9 cellular contexts compared by ENCODE assay signal in genomic region chr19:38394488-38394887, GRCh38. TPM values are rescaled to one million over a fixed set of nuclear protein-coding genes. Genes with fewer than 3 reads are reported as not detected.
A peak's percentile ranks its signal among the peaks of the same experiment; 100 is the strongest.
DNase-seq lines count a peak whose midpoint lies in the region; ATAC-seq, FAIRE-seq and TF ChIP-seq lines count a peak whose summit lies in the region.
"Had no signal": no experiment of that assay in that cellular context is flagged by ENCODE, and none has a peak within 500 bp of the region (broad histone marks: within the 10 kb centered on the region; RNA-seq: fewer than 3 reads in every experiment).

No MANE protein-coding gene starts in this region.

- H3K4me1 ChIP-seq in DOHH2 (ENCODE audit: control insufficient read depth, low read length) (no peaks in the 10 kb centered on the region; the same call in 1 of the 2 replicates), colonic mucosa (no peaks in the 10 kb centered on the region), pancreas (no peaks in the 10 kb centered on the region)

- FAIRE-seq in pancreas (lab: Jason Lieb, UNC): no peak

- intact Hi-C loops in activated CD4-positive, alpha-beta T cell treated with anti-CD3 and anti-CD28 coated beads for 36 hours (cut with DNase I, micrococcal nuclease): loop anchor here in 1 of 2 experiments (1.0 to 2.0 kb wide), 2 partner anchors 20 to 536 kb away; partner anchors contain the start of genes MRPS12, PSMD8 and SARS2
- intact Hi-C loops in colonic mucosa (cut with DNase I) (no loop called here), pancreas (cut with DNase I) (no loop called here)

- H3K27me3 ChIP-seq in DOHH2 (ENCODE audit: control insufficient read depth, low read length) (peaks cover 56% of the 10 kb centered on the region), colonic mucosa (peaks cover 19% of the 10 kb centered on the region), pancreas (peaks cover 0 to 8% (median 0%) of the 10 kb centered on the region in 4 donors)

- H3K9ac ChIP-seq in colonic mucosa (ENCODE audit: low read depth in 2 of 2, low read length in 2 of 2): no peak overlapping the region

- WGBS in pancreas, 2 donors: 5 to 8% methylated on average over 30 of the region's 30 CpGs

- H4K20me1 ChIP-seq in DOHH2 (ENCODE audit: control insufficient read depth, insufficient read depth, low read depth, low read length): no peaks in the 10 kb centered on the region

- H3K36me3 Mint-ChIP-seq in activated CD4-positive, alpha-beta T cell treated with anti-CD3 and anti-CD28 coated beads for 36 hours (ENCODE audit: low read depth): peaks cover 5% of the 10 kb centered on the region

- peak overlapping the region; percentile 76 for H3K4me3 Mint-ChIP-seq in activated CD4-positive, alpha-beta T cell treated with anti-CD3 and anti-CD28 coated beads for 36 hours

- no peaks in the 10 kb centered on the region for H3K9me2 ChIP-seq in DOHH2 (replicated peaks; ENCODE audit: control insufficient read depth, low read length)

- H3F3A ChIP-seq in DOHH2 (ENCODE audit: control insufficient read depth, insufficient read depth): no peaks in the 10 kb centered on the region

- TF ChIP-seq CTCF in DOHH2 (IDR thresholded peaks at IDR 0.05; ENCODE audit: low read depth, low read length, poor library complexity, severe bottlenecking) (no peak), colonic mucosa (IDR thresholded peaks at IDR 0.05) (no peak), pancreas (IDR thresholded peaks at IDR 0.05) (no peak)

- peak overlapping the region; percentile 27; the same call in 1 of the 2 replicates for H3K4me2 ChIP-seq in DOHH2 (ENCODE audit: low read length)

- no peak overlapping the region for H3K4me3 ChIP-seq in DOHH2 (ENCODE audit: low read length)
- peak overlapping the region; percentile 3 for H3K4me3 ChIP-seq in colonic mucosa
- no peak overlapping the region for H3K4me3 ChIP-seq in pancreas

- POLR2A ChIA-PET in activated CD4-positive, alpha-beta T cell treated with anti-CD3 and anti-CD28 coated beads for 36 hours (lab: Charles Lee): interaction anchor here (0.6 to 1.0 kb wide), 3 partner anchors 8 to 30 kb away, joined by 3 to 5 read pairs (median 3); partner anchors contain the start of gene FAM98C

- no peaks in the 10 kb centered on the region for H3K79me2 ChIP-seq in DOHH2 (ENCODE audit: control insufficient read depth, low read length)

- H3K36me3 ChIP-seq in DOHH2 (ENCODE audit: control insufficient read depth, low read length): no peaks in the 10 kb centered on the region
- H3K36me3 ChIP-seq in colonic mucosa: no peaks in the 10 kb centered on the region
- H3K36me3 ChIP-seq in pancreas: no peaks in the 10 kb centered on the region

- peak; percentile 91 for DNase-seq in activated CD4-positive, alpha-beta T cell treated with anti-CD3 and anti-CD28 coated beads for 36 hours
- DNase-seq in colonic mucosa: no peak
- DNase-seq in pancreas: peak in 1 of 6 donors; percentile 55
- no peak for DNase-seq in midbrain (lab: John Stamatoyannopoulos, UW)

- H3K9me3 ChIP-seq in DOHH2 (ENCODE audit: control insufficient read depth, insufficient read depth, low read length): no peaks in the 10 kb centered on the region
- no peaks in the 10 kb centered on the region for H3K9me3 ChIP-seq in colonic mucosa
- H3K9me3 ChIP-seq in pancreas: no peaks in the 10 kb centered on the region

- peak overlapping the region; percentile 66 for H3K27ac Mint-ChIP-seq in activated CD4-positive, alpha-beta T cell treated with anti-CD3 and anti-CD28 coated beads for 36 hours

- H3K4me1 Mint-ChIP-seq in activated CD4-positive, alpha-beta T cell treated with anti-CD3 and anti-CD28 coated beads for 36 hours: peaks cover 29% of the 10 kb centered on the region

- peak; percentile 80 for ATAC-seq in activated CD4-positive, alpha-beta T cell treated with anti-CD3 and anti-CD28 coated beads for 36 hours
- ATAC-seq in pancreas (peak in 3 of 4 donors; percentile 5 to 46 (median 8)), HG02588 (IDR thresholded peaks at IDR 0.05; ENCODE audit: unreplicated experiment) (no peak), GM21447 (IDR thresholded peaks at IDR 0.05; ENCODE audit: unreplicated experiment) (no peak), HG03521 (IDR thresholded peaks at IDR 0.05; ENCODE audit: unreplicated experiment) (no peak)

- no peaks in the 10 kb centered on the region for H3K9me3 Mint-ChIP-seq in activated CD4-positive, alpha-beta T cell treated with anti-CD3 and anti-CD28 coated beads for 36 hours (ENCODE audit: low read depth)

- peaks cover 15% of the 10 kb centered on the region for H3K27me3 Mint-ChIP-seq in activated CD4-positive, alpha-beta T cell treated with anti-CD3 and anti-CD28 coated beads for 36 hours

- CTCF ChIA-PET in activated CD4-positive, alpha-beta T cell treated with anti-CD3 and anti-CD28 coated beads for 36 hours (lab: Charles Lee): interaction anchor here (0.8 to 2.9 kb wide), 3 partner anchors 9 to 536 kb away, joined by 3 to 30 read pairs (median 6); partner anchors contain the start of genes FAM98C, MRPS12, PSMD8 and SARS2

- H3K27ac ChIP-seq in DOHH2 (ENCODE audit: low read depth, low read length): no peak overlapping the region
- no peak overlapping the region for H3K27ac ChIP-seq in colonic mucosa
- no peak overlapping the region for H3K27ac ChIP-seq in pancreas
- H3K27ac ChIP-seq: HL-60 had no signal

RNA-seq across cellular contexts. Expression of gene SPRED3, which starts 6.0 kb away (rescaled TPM):
- 1 to 10 TPM; 3.0 to 4.5 TPM for total RNA-seq in activated CD4-positive, alpha-beta T cell treated with anti-CD3 and anti-CD28 coated beads for 36 hours
- under 1 TPM; 0.61 to 0.99 TPM for total RNA-seq in colonic mucosa
- total RNA-seq in pancreas: 1 to 10 TPM in 3 of 6 donors, under 1 TPM in 3; 0.37 to 3.1 (median 0.96) TPM
- polyA plus RNA-seq in pancreas: 1 to 10 TPM in 1 of 2 donors, under 1 TPM in 1; 0.80 to 5.2 TPM

RNA-seq across cellular contexts. Expression of gene GGN, which starts 6.7 kb away (rescaled TPM):
- under 1 TPM; 0.30 to 0.51 TPM for total RNA-seq in activated CD4-positive, alpha-beta T cell treated with anti-CD3 and anti-CD28 coated beads for 36 hours
- total RNA-seq in colonic mucosa (under 1 TPM; 0.37 to 0.45 TPM), pancreas (under 1 TPM in 4 of 6 donors, not detected in 2; 0.23 to 0.44 (median 0.26) TPM)
- 1 to 10 TPM in 1 of 2 donors, under 1 TPM in 1; 0.30 to 2.2 TPM for polyA plus RNA-seq in pancreas

RNA-seq across cellular contexts. Expression of gene FAM98C, which starts 8.4 kb away (rescaled TPM):
- total RNA-seq in activated CD4-positive, alpha-beta T cell treated with anti-CD3 and anti-CD28 coated beads for 36 hours: 10 to 100 TPM; 19.6 to 24.8 TPM
- 10 to 100 TPM; 31.4 to 35.4 TPM for total RNA-seq in colonic mucosa
- 10 to 100 TPM; 11.3 to 18.9 (median 15.5) TPM for total RNA-seq in pancreas
- polyA plus RNA-seq in pancreas: 10 to 100 TPM; 20.6 to 26.7 TPM

RNA-seq across cellular contexts. Expression of gene PSMD8, which starts 20.1 kb away (rescaled TPM):
- 100 to 1,000 TPM; 219 to 275 TPM for total RNA-seq in activated CD4-positive, alpha-beta T cell treated with anti-CD3 and anti-CD28 coated beads for 36 hours
- total RNA-seq in colonic mucosa (100 to 1,000 TPM; 126 to 184 TPM), pancreas (10 to 100 TPM; 45.0 to 71.3 (median 58.7) TPM)
- polyA plus RNA-seq in pancreas: 10 to 100 TPM; 25.3 to 76.0 TPM

RNA-seq across cellular contexts. Expression of gene RASGRP4, which starts 31.5 kb away (rescaled TPM):
- total RNA-seq in activated CD4-positive, alpha-beta T cell treated with anti-CD3 and anti-CD28 coated beads for 36 hours: 1 to 10 TPM; 5.6 to 5.9 TPM
- under 1 TPM; 0.84 to 0.90 TPM for total RNA-seq in colonic mucosa
- 1 to 10 TPM in 2 of 6 donors, under 1 TPM in 4; 0.20 to 1.3 (median 0.48) TPM for total RNA-seq in pancreas
- under 1 TPM; 0.40 to 0.53 TPM for polyA plus RNA-seq in pancreas

Comparison
In these comparisons a context has a peak if more than half of its experiments do, and no peak if none do; other contexts are left out.
1. ATAC-seq: peak in activated CD4-positive, alpha-beta T cell treated with anti-CD3 and anti-CD28 coated beads for 36 hours (single experiment) and pancreas (3 of 4); none in HG02588 (single experiment), GM21447 (single experiment) and HG03521 (single experiment).